ENCODE assay signal across 9 cellular contexts in genomic region chr18:75477913-75478312, GRCh38. TPM values are rescaled to one million over a fixed set of nuclear protein-coding genes. Genes with fewer than 3 reads are reported as not detected.
DNase-seq lines count a peak whose midpoint lies in the region; FAIRE-seq and TF ChIP-seq lines count a peak whose summit lies in the region.
"Had no signal": no experiment of that assay in that cellular context is flagged by ENCODE, and none has a peak within 500 bp of the region (broad histone marks: within the 10 kb centered on the region; RNA-seq: fewer than 3 reads in every experiment).

No MANE protein-coding gene starts in this region.

- H3K4me2 ChIP-seq in GM23248 (ENCODE audit: unreplicated experiment), result no peak overlapping the region
- H3K4me2 ChIP-seq in astrocyte (ENCODE audit: low read length), result no peak overlapping the region

- no peaks in the 10 kb centered on the region for H3K79me2 ChIP-seq in GM23248 (ENCODE audit: insufficient read depth)
- no peaks in the 10 kb centered on the region for H3K79me2 ChIP-seq in astrocyte (ENCODE audit: insufficient read depth, low read length)

- TF ChIP-seq CTCF in astrocyte (IDR thresholded peaks at IDR 0.05; ENCODE audit: insufficient read depth, low read depth, low read length) (no peak), tibial nerve (IDR thresholded peaks at IDR 0.05) (no peak), glutamatergic neuron (IDR thresholded peaks at IDR 0.05; ENCODE audit: partially characterized antibody, unreplicated experiment) (no peak)

- H3K27me3 ChIP-seq in GM23248 (replicated peaks; ENCODE audit: insufficient read depth) (no peaks in the 10 kb centered on the region), astrocyte (ENCODE audit: insufficient read depth, low read length) (no peaks in the 10 kb centered on the region), tibial nerve (no peaks in the 10 kb centered on the region)

- no peaks in the 10 kb centered on the region for H3K9me2 ChIP-seq in GM23248 (ENCODE audit: insufficient read depth)

- WGBS in GM23248 (ENCODE audit: low coverage in 1 of 2, low lambda C conversion rate in 2 of 2, missing lambda C conversion rate in 2 of 2), 2 experiments, result 87 to 92% methylated on average over 1 of the region's 1 CpG
- 74 to 83% methylated on average over 1 of the region's 1 CpG for WGBS in tibial nerve, 2 donors

- H3K9ac ChIP-seq in GM23248 (no peak overlapping the region), astrocyte (ENCODE audit: low read length) (no peak overlapping the region)

- peaks cover 15% of the 10 kb centered on the region for H3F3A ChIP-seq in GM23248 (ENCODE audit: insufficient read depth)

- H3K9me3 ChIP-seq in GM23248 (ENCODE audit: low read depth) (peaks cover 4% of the 10 kb centered on the region), astrocyte (ENCODE audit: insufficient read depth, low read depth, low read length) (no peaks in the 10 kb centered on the region), tibial nerve (peaks cover 0 to 9% (median 3%) of the 10 kb centered on the region in 4 donors)

- in situ Hi-C loops in GM23248 (cut with MboI), result no loop called here

- H3K36me3 ChIP-seq in GM23248 (ENCODE audit: low read depth) (no peaks in the 10 kb centered on the region), astrocyte (ENCODE audit: insufficient read depth, low read length) (no peaks in the 10 kb centered on the region), tibial nerve (no peaks in the 10 kb centered on the region)

- H3K9me3 Mint-ChIP-seq in astrocyte (ENCODE audit: unreplicated experiment), result peaks cover 6% of the 10 kb centered on the region
- H3K9me3 Mint-ChIP-seq in glutamatergic neuron (ENCODE audit: unreplicated experiment), result peaks cover 9% of the 10 kb centered on the region

- no peak for TF ChIP-seq POLR2A in tibial nerve (IDR thresholded peaks at IDR 0.05)

- H2AFZ ChIP-seq in GM23248 (no peak overlapping the region), astrocyte (ENCODE audit: low read depth, low read length) (no peak overlapping the region)

- H3K4me1 ChIP-seq in GM23248 (ENCODE audit: insufficient read depth), result peaks cover 24% of the 10 kb centered on the region
- H3K4me1 ChIP-seq in astrocyte (ENCODE audit: insufficient read depth, low read length), result peaks cover 5% of the 10 kb centered on the region
- no peaks in the 10 kb centered on the region for H3K4me1 ChIP-seq in tibial nerve

- DNase-seq in GM23248, result peak; percentile 15
- peak; percentile 57 for DNase-seq in M059J (ENCODE audit: low read depth)
- peak; percentile 43 for DNase-seq in astrocyte (ENCODE audit: low read depth)
- DNase-seq in lung microvascular endothelial cell (ENCODE audit: low read depth in 2 of 2), result peak; percentile 59 to 68
- DNase-seq in activated T-cell treated with anti-CD3 and anti-CD28 coated beads, Interleukin-2, amount 50 U/mL, for 48 hours, result no peak
- no peak for DNase-seq in tibial nerve (ENCODE audit: low spot score in 2 of 2)
- DNase-seq in glutamatergic neuron, result no peak
- DNase-seq: NCI-H345 had no signal

- H3K36me3 Mint-ChIP-seq in astrocyte (ENCODE audit: low read depth, unreplicated experiment), result no peaks in the 10 kb centered on the region
- no peaks in the 10 kb centered on the region for H3K36me3 Mint-ChIP-seq in glutamatergic neuron (ENCODE audit: unreplicated experiment)

- H3K4me3 ChIP-seq in GM23248 (no peak overlapping the region), astrocyte (ENCODE audit: insufficient read depth, low read depth, low read length) (no peak overlapping the region), tibial nerve (no peak overlapping the region)

- H3K27me3 Mint-ChIP-seq in astrocyte (ENCODE audit: low read depth, unreplicated experiment) (no peaks in the 10 kb centered on the region), glutamatergic neuron (ENCODE audit: unreplicated experiment) (no peaks in the 10 kb centered on the region)

- H3K4me1 Mint-ChIP-seq in astrocyte (ENCODE audit: low read depth, unreplicated experiment) (peaks cover 5% of the 10 kb centered on the region), glutamatergic neuron (ENCODE audit: low read depth, unreplicated experiment) (peaks cover 1% of the 10 kb centered on the region)

- H4K20me1 ChIP-seq in GM23248 (ENCODE audit: insufficient read depth) (no peaks in the 10 kb centered on the region), astrocyte (ENCODE audit: insufficient read depth, low read length) (no peaks in the 10 kb centered on the region)

- H3K27ac Mint-ChIP-seq in astrocyte (ENCODE audit: unreplicated experiment) (no peak overlapping the region), glutamatergic neuron (ENCODE audit: unreplicated experiment) (no peak overlapping the region)

- FAIRE-seq in astrocyte (lab: Jason Lieb, UNC), result no peak

- no peak overlapping the region for H3K4me3 Mint-ChIP-seq in astrocyte (ENCODE audit: unreplicated experiment)
- no peak overlapping the region for H3K4me3 Mint-ChIP-seq in glutamatergic neuron (ENCODE audit: unreplicated experiment)

- H3K27ac ChIP-seq in GM23248 (no peak overlapping the region), astrocyte (ENCODE audit: low read depth, low read length) (no peak overlapping the region), tibial nerve (no peak overlapping the region)

- TF ChIP-seq EP300 in tibial nerve (IDR thresholded peaks at IDR 0.05), result no peak

RNA-seq across cellular contexts. Expression of gene SMIM21, which starts 50.4 kb away (rescaled TPM):
- not detected in 2 replicates for total RNA-seq in GM23248 (2014; rRNA removed; shearing (Covaris generic))
- not detected in 2 replicates for polyA plus RNA-seq in GM23248 (2016; fragmentation: Nextera tagmentation; extraction: Ambion mirVana)
- not detected in 2 replicates for total RNA-seq in M059J (2014; rRNA removed; shearing (Covaris generic))
- total RNA-seq in astrocyte, result not detected in 2 replicates
- not detected in 2 replicates for total RNA-seq in lung microvascular endothelial cell
- total RNA-seq in tibial nerve, result not detected
- total RNA-seq in glutamatergic neuron (ENCODE audit: unreplicated experiment), result not detected
- polyA plus RNA-seq: neural cell had no signal

Comparison
In these comparisons a context has a peak if more than half of its experiments do, and no peak if none do; other contexts are left out.
1. DNase-seq: peak in GM23248 (single experiment), M059J (single experiment), astrocyte (single experiment) and lung microvascular endothelial cell (2 of 2); none in activated T-cell treated with anti-CD3 and anti-CD28 coated beads, Interleukin-2, amount 50 U/mL, for 48 hours (0 of 2), tibial nerve (0 of 2) and glutamatergic neuron (single experiment).